ENCODE assay signal across 10 cellular contexts in the genomic region with DNA sequence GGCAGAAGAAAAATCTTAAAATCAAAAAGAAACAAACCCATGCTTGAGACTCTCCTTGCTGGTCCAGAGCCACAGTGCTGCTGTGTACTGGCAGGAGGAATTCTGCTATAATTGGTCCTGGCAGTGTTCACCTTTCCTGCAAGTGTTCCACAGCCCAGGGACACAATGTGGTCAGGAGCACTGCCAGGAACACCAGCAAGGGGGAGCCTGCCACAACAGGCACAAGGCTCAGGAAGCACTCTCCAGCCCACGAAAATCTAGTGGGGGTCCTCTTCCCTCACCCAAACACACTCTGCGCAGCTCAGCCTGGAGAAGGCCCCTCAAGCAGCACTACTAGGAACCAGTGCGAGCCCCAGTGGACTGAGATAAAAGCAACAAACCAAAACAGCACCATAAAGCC.
DNase-seq lines count a peak whose midpoint lies in the region; ATAC-seq, FAIRE-seq and TF ChIP-seq lines count a peak whose summit lies in the region.
"Had no signal": no experiment of that assay in that cellular context is flagged by ENCODE, and none has a peak within 500 bp of the region (broad histone marks: within the 10 kb centered on the region; RNA-seq: fewer than 3 reads in every experiment).

No MANE protein-coding gene starts in this region.

- H3K27ac ChIP-seq in coronary artery (peak overlapping the region in 1 of 2 donors; percentile 25), keratinocyte (ENCODE audit: control insufficient read depth, insufficient read depth, low read length) (peak overlapping the region; percentile 69), aorta (ENCODE audit: low read depth in 1 of 2, low read length in 2 of 2) (no peak overlapping the region)

- intact Hi-C loops in aorta (cut with DNase I), result loop anchor here (5.0 to 10.0 kb wide), 2 partner anchors 91 to 159 kb away; partner anchors contain the start of gene UBE3A (in 1 of the 2)

- dilution Hi-C loops in keratinocyte (cut with MboI; ENCODE audit: extremely low pct_ligation_motif_present, low sequenced_read_pairs), result no loop called here

- FAIRE-seq in keratinocyte (lab: Jason Lieb, UNC), result peak; percentile 49
- FAIRE-seq: GM19239, urothelium cell line had no signal

- peak overlapping the region; percentile 73 for H3K4me2 ChIP-seq in keratinocyte (ENCODE audit: control insufficient read depth, extremely low read depth, insufficient read depth, low read depth, low read length)

- no peaks in the 10 kb centered on the region for H3K27me3 ChIP-seq in keratinocyte (ENCODE audit: control insufficient read depth, extremely low read depth, insufficient read depth, low read length)
- no peaks in the 10 kb centered on the region for H3K27me3 ChIP-seq in aorta (ENCODE audit: control insufficient read depth in 1 of 2, insufficient read depth in 2 of 2, low read length in 1 of 2)

- peak; percentile 81 for ATAC-seq in aorta (ENCODE audit: low FRiP score)
- ATAC-seq in GM19452 (IDR thresholded peaks at IDR 0.05; ENCODE audit: unreplicated experiment), result no peak
- no peak for ATAC-seq in GM21526 (IDR thresholded peaks at IDR 0.05; ENCODE audit: low FRiP score, unreplicated experiment)

- no peaks in the 10 kb centered on the region for H4K20me1 ChIP-seq in keratinocyte (ENCODE audit: control insufficient read depth, extremely low read depth, insufficient read depth, low read length)

- TF ChIP-seq CTCF in coronary artery (IDR thresholded peaks at IDR 0.05) (no peak), keratinocyte (optimal IDR thresholded peaks at IDR 0.05 in 1 of 3, IDR thresholded peaks at IDR 0.05 in 1 of 3, conservative IDR thresholded peaks at IDR 0.05 in 1 of 3; ENCODE audit: extremely low read depth in 1 of 3, insufficient read depth in 2 of 3, low read length in 3 of 3) (peak; percentile 47 to 62 (median 57))

- peaks cover 23% of the 10 kb centered on the region for H3K79me2 ChIP-seq in keratinocyte (ENCODE audit: control insufficient read depth, insufficient read depth, low read length)

- peaks cover 0 to 5% of the 10 kb centered on the region in 2 experiments for H3K36me3 ChIP-seq in keratinocyte (ENCODE audit: control insufficient read depth in 2 of 2, extremely low read depth in 1 of 2, insufficient read depth in 2 of 2, low read length in 2 of 2)
- H3K36me3 ChIP-seq in aorta (ENCODE audit: control insufficient read depth in 1 of 2, insufficient read depth in 2 of 2, low read length in 1 of 2), result no peaks in the 10 kb centered on the region

- H3K4me1 ChIP-seq in keratinocyte (ENCODE audit: control insufficient read depth, extremely low read depth, insufficient read depth, low read length) (peaks cover 17% of the 10 kb centered on the region), aorta (ENCODE audit: control insufficient read depth in 1 of 2, insufficient read depth in 2 of 2, low read length in 2 of 2) (no peaks in the 10 kb centered on the region)

- H3K9me3 ChIP-seq in keratinocyte (ENCODE audit: control insufficient read depth, low read depth, low read length), result no peaks in the 10 kb centered on the region
- H3K9me3 ChIP-seq in aorta (ENCODE audit: control insufficient read depth, low read length), result no peaks in the 10 kb centered on the region

- peak; percentile 10 for DNase-seq in NCI-H82 (lab: John Stamatoyannopoulos, UW)
- DNase-seq in NCI-H82 treated with DMSO at 0.1 percent for 48 hours (lab: John Stamatoyannopoulos, UW; ENCODE audit: unreplicated experiment), result no peak
- no peak for DNase-seq in coronary artery (ENCODE audit: low spot score)
- no peak for DNase-seq in keratinocyte (ENCODE audit: low read depth, low spot score)
- peak in 1 of 2 donors; percentile 58 for DNase-seq in aorta
- DNase-seq in T-helper 1 cell, result no peak

- peak overlapping the region; percentile 22 for H2AFZ ChIP-seq in keratinocyte (ENCODE audit: control insufficient read depth, low read length)

- H3K4me3 ChIP-seq in coronary artery (peak overlapping the region; percentile 9), keratinocyte (ENCODE audit: control insufficient read depth in 2 of 3, extremely low read depth in 1 of 3, insufficient read depth in 2 of 3, low read depth in 1 of 3, low read length in 3 of 3) (peak overlapping the region in 2 of 3 experiments; percentile 32 to 38), aorta (ENCODE audit: low read length in 2 of 2) (no peak overlapping the region)

- 50 to 61% methylated on average over 3 of the region's 3 CpGs for WGBS in aorta, 2 donors

- peaks cover 2% of the 10 kb centered on the region for H3K9me1 ChIP-seq in keratinocyte (ENCODE audit: control insufficient read depth, extremely low read depth, insufficient read depth, low read length)

- peak overlapping the region; percentile 47 for H3K9ac ChIP-seq in keratinocyte (ENCODE audit: control insufficient read depth, extremely low read depth, insufficient read depth, low read length)

Comparison
In these comparisons a context has a peak if more than half of its experiments do, and no peak if none do; other contexts are left out.
1. H3K4me3 ChIP-seq: peak in coronary artery (single experiment) and keratinocyte (2 of 3); none in aorta (0 of 2).